Comparison of ENCODE assay signal across 15 cellular contexts in the genomic region with DNA sequence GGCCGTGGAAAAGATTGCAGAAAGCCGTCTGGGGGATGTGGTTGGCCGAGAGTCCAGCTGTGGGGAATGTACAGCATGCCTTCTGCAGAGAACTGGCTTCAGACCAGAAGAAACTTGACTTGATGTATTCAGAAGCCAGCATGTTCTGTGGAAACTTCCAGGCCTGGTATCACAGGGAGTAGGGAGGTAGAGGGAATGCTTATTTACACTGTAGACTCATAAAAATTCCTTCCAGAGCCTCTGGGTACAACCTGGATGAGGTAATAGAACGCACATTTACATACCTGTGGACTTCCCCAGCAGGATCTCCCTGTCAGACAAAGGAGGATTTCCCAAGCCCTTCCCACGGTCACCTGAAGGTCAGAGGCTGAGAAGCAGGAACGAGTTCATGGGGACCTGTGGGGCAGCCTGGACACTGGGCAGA. TPM values are rescaled to one million over a fixed set of nuclear protein-coding genes. Genes with fewer than 3 reads are reported as not detected.
DNase-seq lines count a peak whose midpoint lies in the region; ATAC-seq and TF ChIP-seq lines count a peak whose summit lies in the region.
"Had no signal": no experiment of that assay in that cellular context is flagged by ENCODE, and none has a peak within 500 bp of the region (broad histone marks: within the 10 kb centered on the region; RNA-seq: fewer than 3 reads in every experiment).

No MANE protein-coding gene starts in this region.

- H3K27ac ChIP-seq in H9 (ENCODE audit: insufficient read length, low read depth, low read length) (no peak overlapping the region), right cardiac atrium (ENCODE audit: low read length) (no peak overlapping the region)
- H3K27ac ChIP-seq: GM23248, KMS-11, PC-9 had no signal

- no peaks in the 10 kb centered on the region for H3K79me1 ChIP-seq in H9 (ENCODE audit: insufficient read depth, low read depth, low read length, poor library complexity, severe bottlenecking)

- no peak overlapping the region for H4K8ac ChIP-seq in H9 (replicated peaks; ENCODE audit: insufficient read length, low read depth, low read length)

- H3K18ac ChIP-seq in H9 (ENCODE audit: insufficient read length, low read depth, low read length): no peak overlapping the region

- POLR2A ChIA-PET in activated CD4-positive, alpha-beta T cell treated with anti-CD3 and anti-CD28 coated beads, Interleukin-2, amount 10 ng/mL, durations not matched to agents 7 days and 5 days (lab: Charles Lee): no interaction called here

- H3K56ac ChIP-seq in H9 (ENCODE audit: insufficient read length, low read depth, low read length): no peak overlapping the region

- H3K4me2 ChIP-seq in H9 (ENCODE audit: insufficient read depth, insufficient read length, low read length): no peak overlapping the region
- H3K4me2 ChIP-seq: KMS-11, PC-9 had no signal

- peaks cover 3% of the 10 kb centered on the region; the same call in 1 of the 2 replicates for H3K4me1 ChIP-seq in H9 (ENCODE audit: insufficient read depth, low read length)
- H3K4me1 ChIP-seq in right cardiac atrium (ENCODE audit: control insufficient read depth, insufficient read depth, low read length): no peaks in the 10 kb centered on the region

- H3K27me3 ChIP-seq in H9 (ENCODE audit: insufficient read depth, low read length): no peaks in the 10 kb centered on the region
- no peaks in the 10 kb centered on the region for H3K27me3 ChIP-seq in right cardiac atrium (ENCODE audit: control insufficient read depth, insufficient read depth)
- H3K27me3 ChIP-seq: BLaER1 treated with 17β-estradiol and CSF1 and Interleukin-3, amounts not matched to agents 10 nM and 100 nM had no signal

- H3K36me3 Mint-ChIP-seq in H9 (ENCODE audit: insufficient read depth in 1 of 3, low read depth in 3 of 3): peaks cover 0 to 16% (median 8%) of the 10 kb centered on the region in 3 experiments; a peak in 5 of 7 replicates
- no peaks in the 10 kb centered on the region for H3K36me3 Mint-ChIP-seq in activated CD4-positive, alpha-beta T cell treated with anti-CD3 and anti-CD28 coated beads, Interleukin-2, amount 10 ng/mL, durations not matched to agents 7 days and 5 days (ENCODE audit: low read depth)
- H3K36me3 Mint-ChIP-seq: type B pancreatic cell had no signal

- peak overlapping the region; percentile 44 to 88 (median 78); a peak in 3 of 7 replicates for H3K27ac Mint-ChIP-seq in H9
- H3K27ac Mint-ChIP-seq in activated CD4-positive, alpha-beta T cell treated with anti-CD3 and anti-CD28 coated beads, Interleukin-2, amount 10 ng/mL, durations not matched to agents 7 days and 5 days: no peak overlapping the region
- H3K27ac Mint-ChIP-seq: type B pancreatic cell had no signal

- H3K23me2 ChIP-seq in H9 (ENCODE audit: insufficient read length, low read depth, low read length, poor library complexity, severe bottlenecking): no peaks in the 10 kb centered on the region

- H3K9me3 ChIP-seq in H9 (ENCODE audit: control insufficient read depth, low read depth, low read length) (peaks cover 11% of the 10 kb centered on the region), right cardiac atrium (ENCODE audit: control insufficient read depth, low read length) (no peaks in the 10 kb centered on the region)

- in situ Hi-C loops in astrocyte of the cerebellum (cut with HindIII; ENCODE audit: low sequenced_read_pairs): no loop called here

- no peak overlapping the region for H2BK120ac ChIP-seq in H9 (ENCODE audit: low read depth, low read length, poor library complexity, severe bottlenecking)

- no peak overlapping the region for H2BK15ac ChIP-seq in H9 (ENCODE audit: low read depth, low read length)

- H2AFZ ChIP-seq in H9 (ENCODE audit: low read length): no peak overlapping the region
- H2AFZ ChIP-seq: GM23248, PC-9 had no signal

- H4K20me1 ChIP-seq in H9 (ENCODE audit: control insufficient read depth, insufficient read depth, insufficient read length): no peaks in the 10 kb centered on the region
- H4K20me1 ChIP-seq: BLaER1 treated with 17β-estradiol and CSF1 and Interleukin-3, amounts not matched to agents 10 nM and 100 nM had no signal

- H3K27me3 Mint-ChIP-seq in H9 (ENCODE audit: low read depth): no peaks in the 10 kb centered on the region
- H3K27me3 Mint-ChIP-seq in activated CD4-positive, alpha-beta T cell treated with anti-CD3 and anti-CD28 coated beads, Interleukin-2, amount 10 ng/mL, durations not matched to agents 7 days and 5 days: no peaks in the 10 kb centered on the region
- H3K27me3 Mint-ChIP-seq: type B pancreatic cell had no signal

- H2BK5ac ChIP-seq in H9 (ENCODE audit: insufficient read length, low read length): no peak overlapping the region

- ATAC-seq in right cardiac atrium (peak; percentile 56 to 83), GM21447 (IDR thresholded peaks at IDR 0.05; ENCODE audit: unreplicated experiment) (no peak), HG03565 (IDR thresholded peaks at IDR 0.05; ENCODE audit: unreplicated experiment) (no peak)

- intact Hi-C loops in right cardiac atrium (cut with DNase I): no loop called here

- no peak overlapping the region for H3T11ph ChIP-seq in H9 (ENCODE audit: low read length)

- H3K4me1 Mint-ChIP-seq in H9: peaks cover 26 to 31% of the 10 kb centered on the region in 2 experiments
- no peaks in the 10 kb centered on the region for H3K4me1 Mint-ChIP-seq in activated CD4-positive, alpha-beta T cell treated with anti-CD3 and anti-CD28 coated beads, Interleukin-2, amount 10 ng/mL, durations not matched to agents 7 days and 5 days

- no peaks in the 10 kb centered on the region for H3K79me2 ChIP-seq in H9 (ENCODE audit: insufficient read depth, low read length)

- H3K4me3 Mint-ChIP-seq in H9: no peak overlapping the region
- H3K4me3 Mint-ChIP-seq in activated CD4-positive, alpha-beta T cell treated with anti-CD3 and anti-CD28 coated beads, Interleukin-2, amount 10 ng/mL, durations not matched to agents 7 days and 5 days: no peak overlapping the region
- H3K4me3 Mint-ChIP-seq: type B pancreatic cell had no signal

- no peak overlapping the region for H3K9ac ChIP-seq in H9 (ENCODE audit: extremely low read depth, insufficient read length, low read length)
- H3K9ac ChIP-seq: BLaER1 treated with 17β-estradiol and CSF1 and Interleukin-3, amounts not matched to agents 10 nM and 100 nM; GM23248; KMS-11 had no signal

- H3K9me3 Mint-ChIP-seq in H9: peaks cover 10% of the 10 kb centered on the region in 2 experiments
- peaks cover 10% of the 10 kb centered on the region for H3K9me3 Mint-ChIP-seq in activated CD4-positive, alpha-beta T cell treated with anti-CD3 and anti-CD28 coated beads, Interleukin-2, amount 10 ng/mL, durations not matched to agents 7 days and 5 days
- H3K9me3 Mint-ChIP-seq: type B pancreatic cell had no signal

- no peak overlapping the region for H3K23ac ChIP-seq in H9 (ENCODE audit: insufficient read length, low read depth, low read length)

- TF ChIP-seq CTCF in H9 (conservative IDR thresholded peaks at IDR 0.05) (no peak), astrocyte of the cerebellum (IDR thresholded peaks at IDR 0.05; ENCODE audit: low read depth, low read length, missing control alignments) (no peak)

- WGBS in H9 (ENCODE audit: extremely low coverage, insufficient read length, low lambda C conversion rate): no CpG with 5 or more reads among the region's 6 CpGs
- WGBS in right cardiac atrium: 42% methylated on average over 6 of the region's 6 CpGs

- H3K14ac ChIP-seq in H9 (ENCODE audit: insufficient read depth, low read length): no peak overlapping the region

- no peak overlapping the region for H2BK12ac ChIP-seq in H9 (ENCODE audit: insufficient read length, low read depth, low read length)

- no peak overlapping the region for H2AK5ac ChIP-seq in H9 (ENCODE audit: insufficient read length, low read length)

- no peak overlapping the region for H3K4ac ChIP-seq in H9 (ENCODE audit: low read depth, low read length)

- CTCF ChIA-PET in activated CD4-positive, alpha-beta T cell treated with anti-CD3 and anti-CD28 coated beads, Interleukin-2, amount 10 ng/mL, durations not matched to agents 7 days and 5 days (lab: Charles Lee): interaction anchor here (1.0 kb wide), 1 partner anchor 21 kb away, joined by 3 read pairs; no protein-coding TSS in a partner anchor

- H4K91ac ChIP-seq in H9 (ENCODE audit: insufficient read length, low read depth, low read length): no peak overlapping the region

- DNase-seq in H9 (peak; percentile 75), astrocyte of the cerebellum (ENCODE audit: low read depth) (peak; percentile 29), right cardiac atrium (no peak), renal cortical epithelial cell (ENCODE audit: low read depth) (peak; percentile 7), COLO668 (lab: John Stamatoyannopoulos, UW; ENCODE audit: unreplicated experiment) (no peak)
- no peak for DNase-seq in activated CD4-positive, alpha-beta T cell treated with anti-CD3 and anti-CD28 coated beads, Interleukin-2, amount 10 ng/mL, durations not matched to agents 7 days and 5 days
- DNase-seq: activated T-cell treated with anti-CD3 and anti-CD28 coated beads for 4 hours, GM23248 had no signal

- no peak overlapping the region for H4K5ac ChIP-seq in H9 (ENCODE audit: insufficient read length, low read depth, low read length)

- H3K4me3 ChIP-seq in astrocyte of the cerebellum (ENCODE audit: low read depth, low read length): no peak overlapping the region
- H3K4me3 ChIP-seq in right cardiac atrium (ENCODE audit: low read length): no peak overlapping the region
- H3K4me3 ChIP-seq: BLaER1 treated with 17β-estradiol and CSF1 and Interleukin-3, amounts not matched to agents 10 nM and 100 nM; GM23248; PC-9 had no signal

- no peak overlapping the region for H2BK20ac ChIP-seq in H9 (ENCODE audit: low read depth, low read length, poor library complexity, severe bottlenecking)

RNA-seq across cellular contexts. Expression of gene GAS7, which starts 11.8 kb away (rescaled TPM):
- 4.8 and 6.0 TPM in 2 replicates for total RNA-seq in H9 (2021)
- 100 to 1,000 TPM in 3 of 4 donors, 10 to 100 TPM in 1; 68.1 to 200 (median 122) TPM for total RNA-seq in right cardiac atrium
- polyA plus RNA-seq in right cardiac atrium: 40.3 TPM
- total RNA-seq in renal cortical epithelial cell: 0.20 TPM in 1 of 2 replicates, not detected in the other
- total RNA-seq in activated CD4-positive, alpha-beta T cell treated with anti-CD3 and anti-CD28 coated beads, Interleukin-2, amount 10 ng/mL, durations not matched to agents 7 days and 5 days: under 1 TPM; 0.27 to 0.44 TPM
- total RNA-seq: PC-9, pulmonary artery endothelial cell had no signal

Comparison
In these comparisons a context has a peak if more than half of its experiments do, and no peak if none do; other contexts are left out.
1. DNase-seq: peak in H9 (single experiment), astrocyte of the cerebellum (single experiment) and renal cortical epithelial cell (single experiment); none in right cardiac atrium (0 of 3), activated CD4-positive, alpha-beta T cell treated with anti-CD3 and anti-CD28 coated beads, Interleukin-2, amount 10 ng/mL, durations not matched to agents 7 days and 5 days (single experiment) and COLO668 (single experiment).
2. ATAC-seq: peak in right cardiac atrium (2 of 2); none in GM21447 (single experiment) and HG03565 (single experiment).